23 cellular contexts compared by ENCODE assay signal in the genomic region with DNA sequence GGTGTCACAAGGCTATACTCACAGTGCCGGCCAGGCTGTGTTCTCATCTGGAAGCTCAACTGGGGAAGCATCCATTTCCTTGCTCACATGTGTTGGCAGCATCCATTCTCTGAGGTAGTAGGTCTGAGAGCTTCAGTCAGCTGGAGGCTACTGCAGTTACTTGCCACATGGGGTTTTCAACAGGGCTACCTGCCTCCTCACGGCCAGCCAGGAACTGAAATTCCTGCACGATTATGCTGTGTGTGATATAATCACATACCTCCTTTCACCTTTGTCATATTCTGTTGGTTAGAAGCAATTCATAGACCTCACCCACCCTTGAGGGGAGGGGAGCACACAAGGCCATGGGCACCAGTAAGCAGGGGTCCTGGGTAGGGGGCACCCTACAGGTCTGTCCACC. TPM values are rescaled to one million over a fixed set of nuclear protein-coding genes. Genes with fewer than 3 reads are reported as not detected.
DNase-seq lines count a peak whose midpoint lies in the region; ATAC-seq and TF ChIP-seq lines count a peak whose summit lies in the region.
"Had no signal": no experiment of that assay in that cellular context is flagged by ENCODE, and none has a peak within 500 bp of the region (broad histone marks: within the 10 kb centered on the region; RNA-seq: fewer than 3 reads in every experiment).

No MANE protein-coding gene starts in this region.

- dilution Hi-C loops in IMR-90 (cut with HindIII; ENCODE audit: low sequenced_read_pairs, unreplicated experiment) = no loop called here

- H3K18ac ChIP-seq in IMR-90 (ENCODE audit: low read depth, low read length) = peak overlapping the region; percentile 63; the same call in 1 of the 2 replicates

- WGBS in IMR-90 (ENCODE audit: extremely low coverage in 2 of 2, insufficient read length in 1 of 2), 2 experiments = 100% methylated on average over 1 of the region's 3 CpGs; no CpG with 5 or more reads in 1 of the 2 experiments

- no peak overlapping the region for H3K27ac ChIP-seq in IMR-90 (ENCODE audit: insufficient read depth, low read length)
- H3K27ac ChIP-seq: A549; BLaER1 treated with 17β-estradiol and CSF1 and Interleukin-3, amounts not matched to agents 10 nM and 100 nM; GM23248 had no signal

- no TSS peak for BruUV-seq in IMR-90 (replicated peaks; lab: Mats Ljungman, UMichigan)

- TF ChIP-seq POLR2A in IMR-90 (IDR thresholded peaks at IDR 0.05; ENCODE audit: low read depth, low read length) = no peak

- peak overlapping the region; percentile 31; the same call in 1 of the 2 replicates for H4K91ac ChIP-seq in IMR-90 (ENCODE audit: insufficient read depth, low read depth, low read length)

- peak overlapping the region; percentile 52 for H2BK120ac ChIP-seq in IMR-90 (ENCODE audit: low read depth, low read length)

- peaks cover 83% of the 10 kb centered on the region for H3K4me1 Mint-ChIP-seq in dendritic cell treated with granulocyte-macrophage colony-stimulating factor and Interleukin-4, amounts not matched to agents 40 ng/mL and 50 ng/mL, for 4 days (ENCODE audit: low read depth)
- H3K4me1 Mint-ChIP-seq in activated CD8-positive, alpha-beta T cell treated with anti-CD3 and anti-CD28 coated beads, Interleukin-2, amount 10 ng/mL, durations not matched to agents 7 days and 5 days (ENCODE audit: low read depth) = no peaks in the 10 kb centered on the region
- H3K4me1 Mint-ChIP-seq: CD8-positive, alpha-beta memory T cell had no signal

- H3K4me2 ChIP-seq in IMR-90 (ENCODE audit: low read depth, low read length) = no peak overlapping the region
- H3K4me2 ChIP-seq: A549; BLaER1 treated with 17β-estradiol and CSF1 and Interleukin-3, amounts not matched to agents 10 nM and 100 nM had no signal

- peaks cover 15% of the 10 kb centered on the region for H3K36me3 Mint-ChIP-seq in dendritic cell treated with granulocyte-macrophage colony-stimulating factor and Interleukin-4, amounts not matched to agents 40 ng/mL and 50 ng/mL, for 4 days (ENCODE audit: low read depth)
- H3K36me3 Mint-ChIP-seq in activated CD8-positive, alpha-beta T cell treated with anti-CD3 and anti-CD28 coated beads, Interleukin-2, amount 10 ng/mL, durations not matched to agents 7 days and 5 days (ENCODE audit: low read depth) = no peaks in the 10 kb centered on the region
- H3K36me3 Mint-ChIP-seq: CD14-positive monocyte had no signal

- POLR2A ChIA-PET in IMR-90 (lab: Charles Lee; ENCODE audit: unreplicated experiment) = no interaction called here
- POLR2A ChIA-PET in activated CD8-positive, alpha-beta T cell treated with anti-CD3 and anti-CD28 coated beads, Interleukin-2, amount 10 ng/mL, durations not matched to agents 7 days and 5 days (lab: Charles Lee) = no interaction called here

- peak overlapping the region; percentile 56 for H3K27ac Mint-ChIP-seq in dendritic cell treated with granulocyte-macrophage colony-stimulating factor and Interleukin-4, amounts not matched to agents 40 ng/mL and 50 ng/mL, for 4 days
- no peak overlapping the region for H3K27ac Mint-ChIP-seq in activated CD8-positive, alpha-beta T cell treated with anti-CD3 and anti-CD28 coated beads, Interleukin-2, amount 10 ng/mL, durations not matched to agents 7 days and 5 days
- H3K27ac Mint-ChIP-seq: CD4-positive, alpha-beta T cell; H9 had no signal

- no peak for TF ChIP-seq RAD21 in IMR-90 (IDR thresholded peaks at IDR 0.05; ENCODE audit: low read length)

- H3K9ac ChIP-seq in IMR-90 (ENCODE audit: low read depth, low read length) = no peak overlapping the region
- H3K9ac ChIP-seq: BLaER1 treated with 17β-estradiol and CSF1 and Interleukin-3, amounts not matched to agents 10 nM and 100 nM; GM23248 had no signal

- H4K5ac ChIP-seq in IMR-90 (ENCODE audit: low read depth, low read length) = no peak overlapping the region; the same call in 1 of the 2 replicates

- no peak overlapping the region for H3K56ac ChIP-seq in IMR-90 (ENCODE audit: extremely low read depth, insufficient read depth, low read length)

- H2AK5ac ChIP-seq in IMR-90 (ENCODE audit: low read depth, low read length) = peak overlapping the region; percentile 47

- peaks cover 29% of the 10 kb centered on the region for H3K9me1 ChIP-seq in IMR-90 (ENCODE audit: insufficient read depth, low read length)

- peak overlapping the region; percentile 55; the same call in 1 of the 3 replicates for H2BK15ac ChIP-seq in IMR-90 (ENCODE audit: low read depth, low read length)

- no peak for ATAC-seq in IMR-90 (ENCODE audit: low read depth)
- no peak for ATAC-seq in activated CD8-positive, alpha-beta T cell treated with anti-CD3 and anti-CD28 coated beads, Interleukin-2, amount 10 ng/mL, durations not matched to agents 7 days and 5 days
- ATAC-seq: A549, GM12878, HCT116 had no signal

- DNase-seq in IMR-90 (no peak), mesenteric fat pad (ENCODE audit: low spot score) (peak; percentile 22), NCI-H146 treated with DMSO at 0.1 percent for 48 hours (lab: John Stamatoyannopoulos, UW; ENCODE audit: unreplicated experiment) (no peak), NCI-H1694 treated with DMSO at 0.1 percent for 48 hours (lab: John Stamatoyannopoulos, UW) (no peak)
- no peak for DNase-seq in activated CD8-positive, alpha-beta T cell treated with anti-CD3 and anti-CD28 coated beads, Interleukin-2, amount 10 ng/mL, durations not matched to agents 7 days and 5 days
- DNase-seq: 8988T; ACHN; AML-193; BE2C; CD4-positive, alpha-beta T cell; CD8-positive, alpha-beta memory T cell; DMS 273 treated with DMSO at 0.1 percent for 48 hours; DMS79; EL; GDM1; H9 had no signal

- peak overlapping the region; percentile 61 for H3K4ac ChIP-seq in IMR-90 (ENCODE audit: low read depth, low read length)

- no peak overlapping the region for H2AFZ ChIP-seq in IMR-90 (replicated peaks; ENCODE audit: low read length, poor library complexity)
- H2AFZ ChIP-seq: GM23248 had no signal

- H4K8ac ChIP-seq in IMR-90 (ENCODE audit: low read depth in 2 of 2, low read length in 2 of 2) = 0 out of 4 replicates have a peak overlapping the region, but pooled peaks of 1 of the 2 experiments have one; percentile 7

- no peaks in the 10 kb centered on the region for H4K20me1 ChIP-seq in IMR-90 (ENCODE audit: insufficient read depth, low read length)
- H4K20me1 ChIP-seq: BLaER1 treated with 17β-estradiol and CSF1 and Interleukin-3, amounts not matched to agents 10 nM and 100 nM had no signal

- no peak overlapping the region for H3K4me3 Mint-ChIP-seq in dendritic cell treated with granulocyte-macrophage colony-stimulating factor and Interleukin-4, amounts not matched to agents 40 ng/mL and 50 ng/mL, for 4 days
- H3K4me3 Mint-ChIP-seq in activated CD8-positive, alpha-beta T cell treated with anti-CD3 and anti-CD28 coated beads, Interleukin-2, amount 10 ng/mL, durations not matched to agents 7 days and 5 days = no peak overlapping the region
- H3K4me3 Mint-ChIP-seq: CD14-positive monocyte; CD4-positive, alpha-beta T cell; CD8-positive, alpha-beta memory T cell; H9 had no signal

- H3K79me1 ChIP-seq in IMR-90 (ENCODE audit: low read depth in 1 of 2, low read length in 2 of 2) = no peaks in the 10 kb centered on the region; a peak in 1 of 4 replicates

- H3K4me1 ChIP-seq in IMR-90 (ENCODE audit: control insufficient read depth, insufficient read depth, low read length) = peaks cover 41% of the 10 kb centered on the region
- H3K4me1 ChIP-seq: BE2C had no signal

- H3K36me3 ChIP-seq in IMR-90 (ENCODE audit: control insufficient read depth, insufficient read depth, low read length) = no peaks in the 10 kb centered on the region
- H3K36me3 ChIP-seq: BE2C had no signal

- TF ChIP-seq CTCF in IMR-90 (conservative IDR thresholded peaks at IDR 0.05; ENCODE audit: low read depth, low read length) = no peak

- peak overlapping the region; percentile 64; the same call in 1 of the 2 replicates for H2BK20ac ChIP-seq in IMR-90 (ENCODE audit: low read depth, low read length)

- in situ Hi-C loops in IMR-90 (cut with MboI; ENCODE audit: low sequenced_read_pairs) = no loop called here

- intact Hi-C loops in IMR-90 (cut with micrococcal nuclease) = no loop called here
- intact Hi-C loops in dendritic cell treated with granulocyte-macrophage colony-stimulating factor and Interleukin-4, amounts not matched to agents 40 ng/mL and 50 ng/mL, for 4 days (cut with micrococcal nuclease) = loop anchor here (10.0 kb wide), 1 partner anchor 53 kb away; no protein-coding TSS in a partner anchor

- H3K23ac ChIP-seq in IMR-90 (ENCODE audit: low read depth, low read length) = no peak overlapping the region

- peak overlapping the region; percentile 26; the same call in 1 of the 2 replicates for H3K14ac ChIP-seq in IMR-90 (replicated peaks; ENCODE audit: low read depth, low read length)

- peak overlapping the region; percentile 17 for H2BK5ac ChIP-seq in IMR-90 (ENCODE audit: low read depth, low read length, poor library complexity, severe bottlenecking)

- peaks cover 2% of the 10 kb centered on the region; the same call in 1 of the 2 replicates for H3K9me3 ChIP-seq in IMR-90 (ENCODE audit: control insufficient read depth, insufficient read depth, low read length)
- H3K9me3 ChIP-seq: A549, BE2C had no signal

- H3K27me3 ChIP-seq in IMR-90 (ENCODE audit: control insufficient read depth, insufficient read depth, low read length) = no peaks in the 10 kb centered on the region
- H3K27me3 ChIP-seq: BE2C; BLaER1 treated with 17β-estradiol and CSF1 and Interleukin-3, amounts not matched to agents 10 nM and 100 nM had no signal

- H3K27me3 Mint-ChIP-seq in dendritic cell treated with granulocyte-macrophage colony-stimulating factor and Interleukin-4, amounts not matched to agents 40 ng/mL and 50 ng/mL, for 4 days = no peaks in the 10 kb centered on the region
- H3K27me3 Mint-ChIP-seq in activated CD8-positive, alpha-beta T cell treated with anti-CD3 and anti-CD28 coated beads, Interleukin-2, amount 10 ng/mL, durations not matched to agents 7 days and 5 days (ENCODE audit: low read depth) = peaks cover 9% of the 10 kb centered on the region

- H2AK9ac ChIP-seq in IMR-90 (replicated peaks; ENCODE audit: low read depth, low read length, poor library complexity) = peak overlapping the region; percentile 20

- CTCF ChIA-PET in IMR-90 (lab: Yijun Ruan, JAX) = no interaction called here
- CTCF ChIA-PET in activated CD8-positive, alpha-beta T cell treated with anti-CD3 and anti-CD28 coated beads, Interleukin-2, amount 10 ng/mL, durations not matched to agents 7 days and 5 days (lab: Charles Lee) = no interaction called here

- no peak overlapping the region for H3K4me3 ChIP-seq in IMR-90 (ENCODE audit: insufficient read depth, low read depth, low read length)
- H3K4me3 ChIP-seq: A549; BLaER1 treated with 17β-estradiol and CSF1 and Interleukin-3, amounts not matched to agents 10 nM and 100 nM; GM12878; GM23248 had no signal

- no peaks in the 10 kb centered on the region for H3K9me3 Mint-ChIP-seq in dendritic cell treated with granulocyte-macrophage colony-stimulating factor and Interleukin-4, amounts not matched to agents 40 ng/mL and 50 ng/mL, for 4 days
- H3K9me3 Mint-ChIP-seq in activated CD8-positive, alpha-beta T cell treated with anti-CD3 and anti-CD28 coated beads, Interleukin-2, amount 10 ng/mL, durations not matched to agents 7 days and 5 days (ENCODE audit: insufficient read depth) = no peaks in the 10 kb centered on the region
- H3K9me3 Mint-ChIP-seq: CD4-positive, alpha-beta T cell had no signal

RNA-seq across cellular contexts. Expression of gene PYROXD2, which starts 37.4 kb away (rescaled TPM):
- total RNA-seq in IMR-90 (2012; rRNA removed) = 5.8 and 6.5 TPM in 2 replicates
- polyA plus RNA-seq in IMR-90 (2012; rRNA removed) = 16.3 and 16.4 TPM in 2 replicates
- 11.1 and 18.4 TPM in 2 replicates for polyA plus RNA-seq in IMR-90 (2012; cell fraction: cytosol; rRNA removed)
- polyA plus RNA-seq in IMR-90 (2012; cell fraction: nucleus; rRNA removed; ENCODE audit: low replicate concordance) = 78.4 and 95.1 TPM in 2 replicates
- total RNA-seq in mesenteric fat pad = 22.4 TPM
- 1 to 10 TPM; 8.3 to 9.3 TPM for total RNA-seq in activated CD8-positive, alpha-beta T cell treated with anti-CD3 and anti-CD28 coated beads, Interleukin-2, amount 10 ng/mL, durations not matched to agents 7 days and 5 days
